ENCODE assay signal across 29 cellular contexts in the genomic region with DNA sequence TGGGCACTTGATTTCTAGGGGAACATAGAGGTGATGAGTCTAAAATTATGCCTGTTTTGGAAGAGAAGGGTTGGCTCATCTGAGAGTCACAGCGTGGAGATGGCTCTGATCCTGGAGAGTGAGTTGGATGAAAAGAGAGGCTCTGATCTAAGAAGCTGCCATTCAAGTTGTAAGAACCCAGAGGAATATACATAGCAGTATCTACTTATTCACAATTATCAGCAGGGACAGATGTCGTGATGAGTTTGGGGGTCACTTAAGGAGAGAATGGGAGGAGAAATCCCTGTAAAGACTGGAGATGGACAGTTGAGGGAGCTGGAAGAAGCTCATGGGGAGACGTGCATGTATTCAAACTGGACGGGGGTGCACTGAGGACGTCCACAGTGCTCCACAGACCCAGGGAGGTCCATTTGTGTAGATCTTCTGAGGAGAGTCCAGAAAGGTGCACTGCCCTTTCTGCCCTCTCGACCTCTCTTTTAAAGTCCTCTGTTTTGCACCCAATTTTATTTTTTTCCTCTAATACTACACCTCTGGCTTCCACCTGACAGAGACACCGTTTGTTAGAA.
"Had no signal": no experiment of that assay in that cellular context is flagged by ENCODE, and none has a peak within 500 bp of the region (broad histone marks: within the 10 kb centered on the region; RNA-seq: fewer than 3 reads in every experiment).

No MANE protein-coding gene starts in this region.

- H3K27me3 Mint-ChIP-seq: stimulated activated memory B cell treated with anti-CD40 and anti-IgM and Interleukin-4, amounts not matched to agents 10 μg/mL and 1 μg/mL and 100 μg/mL, for 72 hours; stimulated activated naive B cell treated with anti-CD40 and anti-IgM and Interleukin-4, amounts not matched to agents 10 μg/mL and 1 μg/mL and 100 μg/mL, for 72 hours; stimulated activated naive CD8-positive, alpha-beta T cell treated with anti-CD3 and anti-CD28 coated beads, Interleukin-15, amount 100 ng/mL, for 72 hours had no signal

- H3K27ac Mint-ChIP-seq: stimulated activated effector memory CD8-positive, alpha-beta T cell treated with anti-CD3 and anti-CD28 coated beads, Interleukin-12 subunit alpha, Interleukin-12 subunit beta, amount 100 ng/mL, for 72 hours; stimulated activated memory B cell treated with anti-CD40 and anti-IgM and Interleukin-4, amounts not matched to agents 10 μg/mL and 1 μg/mL and 100 μg/mL, for 72 hours; stimulated activated naive B cell treated with anti-CD40 and anti-IgM and Interleukin-4, amounts not matched to agents 10 μg/mL and 1 μg/mL and 100 μg/mL, for 72 hours; stimulated activated naive CD8-positive, alpha-beta T cell treated with anti-CD3 and anti-CD28 coated beads, Interleukin-15, amount 100 ng/mL, for 72 hours; stimulated activated naive CD8-positive, alpha-beta T cell treated with anti-CD3 and anti-CD28 coated beads, Interleukin-15, Interleukin-2, amounts not matched to agents 100 ng/mL and 50 ng/mL, for 24 hours; type B pancreatic cell had no signal

- H3K4me3 Mint-ChIP-seq: stimulated activated effector memory CD8-positive, alpha-beta T cell treated with anti-CD3 and anti-CD28 coated beads, Interleukin-12 subunit alpha, Interleukin-12 subunit beta, amount 100 ng/mL, for 72 hours; stimulated activated memory B cell treated with anti-CD40 and anti-IgM and Interleukin-4, amounts not matched to agents 10 μg/mL and 1 μg/mL and 100 μg/mL, for 72 hours; stimulated activated naive B cell treated with anti-CD40 and anti-IgM and Interleukin-4, amounts not matched to agents 10 μg/mL and 1 μg/mL and 100 μg/mL, for 72 hours; stimulated activated naive CD8-positive, alpha-beta T cell treated with anti-CD3 and anti-CD28 coated beads, Interleukin-15, amount 100 ng/mL, for 72 hours; stimulated activated naive CD8-positive, alpha-beta T cell treated with anti-CD3 and anti-CD28 coated beads, Interleukin-15, Interleukin-2, amounts not matched to agents 100 ng/mL and 50 ng/mL, for 24 hours; type B pancreatic cell had no signal

- H3K4me1 ChIP-seq: stomach, suprapubic skin, thyroid gland, transverse colon, upper lobe of left lung, upper lobe of right lung, uterus, vagina had no signal

- FAIRE-seq: urothelium cell line had no signal

- H3K4me3 ChIP-seq: stomach, suprapubic skin, testis, thoracic aorta, thyroid gland, tibial artery, tibial nerve, transverse colon, upper lobe of left lung, upper lobe of right lung, uterus, vagina had no signal

- H3K27me3 ChIP-seq: stomach, testis, thyroid gland, tibial artery, tibial nerve, transverse colon, upper lobe of left lung, upper lobe of right lung, uterus, vagina had no signal

- H3K36me3 ChIP-seq: stomach, suprapubic skin, thoracic aorta, thyroid gland, tibial artery, tibial nerve, transverse colon, upper lobe of left lung, upper lobe of right lung, uterus, vagina had no signal

- H3K36me3 Mint-ChIP-seq: stimulated activated effector memory CD8-positive, alpha-beta T cell treated with anti-CD3 and anti-CD28 coated beads, Interleukin-12 subunit alpha, Interleukin-12 subunit beta, amount 100 ng/mL, for 72 hours; stimulated activated memory B cell treated with anti-CD40 and anti-IgM and Interleukin-4, amounts not matched to agents 10 μg/mL and 1 μg/mL and 100 μg/mL, for 72 hours; stimulated activated naive B cell treated with anti-CD40 and anti-IgM and Interleukin-4, amounts not matched to agents 10 μg/mL and 1 μg/mL and 100 μg/mL, for 72 hours; type B pancreatic cell had no signal

- H3K9me3 ChIP-seq: stomach, suprapubic skin, testis, thoracic aorta, thyroid gland, tibial artery, tibial nerve, transverse colon, upper lobe of right lung, uterus, vagina had no signal

- DNase-seq: stimulated activated CD4-positive, alpha-beta T cell treated with anti-CD3 and anti-CD28 coated beads, Interleukin-2, amount 100 ng/mL, for 48 hours; stimulated activated CD4-positive, alpha-beta T cell treated with anti-CD3 and anti-CD28 coated beads, Interleukin-4, amount 100 ng/mL, for 1 hour; stimulated activated CD4-positive, alpha-beta T cell treated with anti-CD3 and anti-CD28 coated beads, Interleukin-4, amount 100 ng/mL, for 24 hours; stimulated activated CD4-positive, alpha-beta T cell treated with anti-CD3 and anti-CD28 coated beads, Interleukin-4, amount 100 ng/mL, for 4 hours; stimulated activated CD8-positive, alpha-beta memory T cell treated with anti-CD3 and anti-CD28 coated beads, Interleukin-4, amount 100 ng/mL, for 48 hours; stimulated activated naive B cell treated with anti-CD40 and anti-IgM and Interleukin-4, amounts not matched to agents 10 μg/mL and 1 μg/mL and 100 μg/mL, for 72 hours; stimulated activated naive CD4-positive, alpha-beta T cell; stimulated activated naive CD4-positive, alpha-beta T cell treated with Interleukin-2 at 50 U/mL for 16 hours; stimulated activated naive CD8-positive, alpha-beta T cell treated with anti-CD3 and anti-CD28 coated beads, Interleukin-15, amount 100 ng/mL, for 72 hours; stimulated activated naive CD8-positive, alpha-beta T cell treated with anti-CD3 and anti-CD28 coated beads, Interleukin-15, Interleukin-2, amounts not matched to agents 100 U/mL and 50 U/mL, for 24 hours; stomach; substantia nigra; testis; thyroid gland; tibial artery; transverse colon; trophoblast cell; upper lobe of left lung; upper lobe of right lung; uterus had no signal

- H3K27ac ChIP-seq: stomach, suprapubic skin, testis, thoracic aorta, thyroid gland, tibial artery, tibial nerve, transverse colon, upper lobe of left lung, upper lobe of right lung, uterus, vagina had no signal

- ATAC-seq: stimulated activated effector memory CD8-positive, alpha-beta T cell treated with anti-CD3 and anti-CD28 coated beads, Interleukin-12 subunit alpha, Interleukin-12 subunit beta, amount 100 ng/mL, for 72 hours; stimulated activated memory B cell treated with anti-CD40 and anti-IgM and Interleukin-4, amounts not matched to agents 10 μg/mL and 1 μg/mL and 100 μg/mL, for 72 hours; stimulated activated naive B cell treated with anti-CD40 and anti-IgM and Interleukin-4, amounts not matched to agents 10 μg/mL and 1 μg/mL and 100 μg/mL, for 72 hours; stimulated activated naive CD8-positive, alpha-beta T cell treated with anti-CD3 and anti-CD28 coated beads, Interleukin-15, amount 100 ng/mL, for 72 hours; stimulated activated naive CD8-positive, alpha-beta T cell treated with anti-CD3 and anti-CD28 coated beads, Interleukin-15, Interleukin-2, amounts not matched to agents 100 U/mL and 50 U/mL, for 24 hours; upper lobe of right lung had no signal

- H3K4me1 Mint-ChIP-seq: stimulated activated effector memory CD8-positive, alpha-beta T cell treated with anti-CD3 and anti-CD28 coated beads, Interleukin-12 subunit alpha, Interleukin-12 subunit beta, amount 100 ng/mL, for 72 hours; stimulated activated memory B cell treated with anti-CD40 and anti-IgM and Interleukin-4, amounts not matched to agents 10 μg/mL and 1 μg/mL and 100 μg/mL, for 72 hours; stimulated activated naive CD8-positive, alpha-beta T cell treated with anti-CD3 and anti-CD28 coated beads, Interleukin-15, amount 100 ng/mL, for 72 hours had no signal

- H3K9me3 Mint-ChIP-seq: stimulated activated effector memory CD8-positive, alpha-beta T cell treated with anti-CD3 and anti-CD28 coated beads, Interleukin-12 subunit alpha, Interleukin-12 subunit beta, amount 100 ng/mL, for 72 hours; type B pancreatic cell had no signal
